1 cellular context compared by ENCODE assay signal in genomic region chr20:58981564-58982364, GRCh38.
TF ChIP-seq lines count a peak whose summit lies in the region.

No MANE protein-coding gene starts in this region.

TF ChIP-seq in HepG2, 621 proteins besides CTCF, POLR2A, EP300 and RAD21 (continued from another document and continues in another):
- TF ChIP-seq UBTF (CRISPR knock-in tag; IDR thresholded peaks at IDR 0.05) (peak; percentile 17), ZNF567 (CRISPR knock-in tag; IDR thresholded peaks at IDR 0.05; ENCODE audit: borderline replicate concordance) (no peak), KDM6A (CRISPR knock-in tag; IDR thresholded peaks at IDR 0.05; ENCODE audit: low read depth) (no peak), TCF12 (IDR thresholded peaks at IDR 0.05) (no peak), TCF12 (CRISPR knock-in tag; IDR thresholded peaks at IDR 0.05) (no peak), ZNF430 (CRISPR knock-in tag; IDR thresholded peaks at IDR 0.05) (peak; percentile 82; the same call in 1 of the 2 replicates), GABPB1 (CRISPR knock-in tag; IDR thresholded peaks at IDR 0.05) (no peak), NR2F6 (IDR thresholded peaks at IDR 0.05) (no peak), NR2F6 (CRISPR knock-in tag; IDR thresholded peaks at IDR 0.05) (no peak), DR1 (CRISPR knock-in tag; IDR thresholded peaks at IDR 0.05) (no peak), THAP7 (CRISPR knock-in tag; IDR thresholded peaks at IDR 0.05) (0 out of 2 replicates have a peak, but pooled peaks have one; percentile 13), IRF2 (CRISPR knock-in tag; IDR thresholded peaks at IDR 0.05) (no peak), ZNF597 (CRISPR knock-in tag; IDR thresholded peaks at IDR 0.05) (no peak), RBFOX2 (IDR thresholded peaks at IDR 0.05; ENCODE audit: low read depth, low read length) (peak; percentile 30), POGK (CRISPR knock-in tag; conservative IDR thresholded peaks at IDR 0.05) (0 out of 2 replicates have a peak, but pooled peaks have one; percentile 54), PCBP1 (IDR thresholded peaks at IDR 0.05; ENCODE audit: borderline replicate concordance, low read depth, low read length) (no peak), IRF9 (CRISPR knock-in tag; IDR thresholded peaks at IDR 0.05; ENCODE audit: borderline replicate concordance) (no peak), CHCHD3 (CRISPR knock-in tag; IDR thresholded peaks at IDR 0.05) (no peak), ZNF775 (CRISPR knock-in tag; IDR thresholded peaks at IDR 0.05; ENCODE audit: borderline replicate concordance) (no peak), DPF2 (CRISPR knock-in tag; IDR thresholded peaks at IDR 0.05; ENCODE audit: borderline replicate concordance, low read depth) (0 out of 2 replicates have a peak, but pooled peaks have one; percentile 16), TAF1 (CRISPR knock-in tag; IDR thresholded peaks at IDR 0.05) (no peak), SRY (CRISPR knock-in tag; IDR thresholded peaks at IDR 0.05) (no peak), SRSF9 (IDR thresholded peaks at IDR 0.05; ENCODE audit: borderline replicate concordance, insufficient read depth, low read depth, low read length, poor library complexity, severe bottlenecking) (no peak), ZNF639 (CRISPR knock-in tag; conservative IDR thresholded peaks at IDR 0.05) (no peak), SAFB2 (CRISPR knock-in tag; IDR thresholded peaks at IDR 0.05; ENCODE audit: borderline replicate concordance, low read depth) (no peak), SMARCE1 (IDR thresholded peaks at IDR 0.05; ENCODE audit: borderline replicate concordance) (no peak), KAT8 (CRISPR knock-in tag; IDR thresholded peaks at IDR 0.05) (no peak), HOXD1 (CRISPR knock-in tag; IDR thresholded peaks at IDR 0.05) (no peak), ZNF317 (CRISPR knock-in tag; IDR thresholded peaks at IDR 0.05) (0 out of 2 replicates have a peak, but pooled peaks have one; percentile 19), SOX13 (IDR thresholded peaks at IDR 0.05) (no peak), SOX13 (CRISPR knock-in tag; conservative IDR thresholded peaks at IDR 0.05 in 1 of 2, IDR thresholded peaks at IDR 0.05 in 1 of 2) (no peak), PHF20 (CRISPR knock-in tag; IDR thresholded peaks at IDR 0.05) (0 out of 2 replicates have a peak, but pooled peaks have one; percentile 5), ZNF558 (CRISPR knock-in tag; IDR thresholded peaks at IDR 0.05; ENCODE audit: borderline replicate concordance) (no peak), TFDP1 (CRISPR knock-in tag; IDR thresholded peaks at IDR 0.05; ENCODE audit: borderline replicate concordance) (no peak), STAG1 (CRISPR knock-in tag; IDR thresholded peaks at IDR 0.05) (0 out of 2 replicates have a peak, but pooled peaks have one; percentile 4), ZBTB14 (CRISPR knock-in tag; IDR thresholded peaks at IDR 0.05) (no peak), FOXC1 (CRISPR knock-in tag; IDR thresholded peaks at IDR 0.05; ENCODE audit: borderline replicate concordance) (peak; percentile 53; the same call in 1 of the 2 replicates), TGIF2 (CRISPR knock-in tag; IDR thresholded peaks at IDR 0.05) (0 out of 2 replicates have a peak, but pooled peaks have one; percentile 51), ZNF605 (CRISPR knock-in tag; IDR thresholded peaks at IDR 0.05) (peak; percentile 75; the same call in 1 of the 2 replicates), ZNF3 (CRISPR knock-in tag; IDR thresholded peaks at IDR 0.05) (no peak), NAIF1 (CRISPR knock-in tag; IDR thresholded peaks at IDR 0.05; ENCODE audit: borderline replicate concordance) (no peak), ZNF589 (CRISPR knock-in tag; conservative IDR thresholded peaks at IDR 0.05) (no peak), TCF7 (IDR thresholded peaks at IDR 0.05; ENCODE audit: low read depth) (no peak), ZNF335 (CRISPR knock-in tag; IDR thresholded peaks at IDR 0.05) (peak; percentile 42; the same call in 1 of the 2 replicates), ZFP1 (CRISPR knock-in tag; IDR thresholded peaks at IDR 0.05) (no peak), ARID4A (CRISPR knock-in tag; IDR thresholded peaks at IDR 0.05; ENCODE audit: borderline replicate concordance) (peak; percentile 49; the same call in 1 of the 2 replicates), CC2D1A (CRISPR knock-in tag; IDR thresholded peaks at IDR 0.05) (0 out of 2 replicates have a peak, but pooled peaks have one; percentile 9), RBAK (CRISPR knock-in tag; IDR thresholded peaks at IDR 0.05) (no peak), MTF1 (CRISPR knock-in tag; IDR thresholded peaks at IDR 0.05) (0 out of 2 replicates have a peak, but pooled peaks have one; percentile 48), SALL1 (CRISPR knock-in tag; IDR thresholded peaks at IDR 0.05) (no peak; the same call in 1 of the 2 replicates), BRCA1 (CRISPR knock-in tag; IDR thresholded peaks at IDR 0.05) (0 out of 2 replicates have a peak, but pooled peaks have one; percentile 37), ZNF720 (CRISPR knock-in tag; IDR thresholded peaks at IDR 0.05) (no peak), YEATS2 (CRISPR knock-in tag; IDR thresholded peaks at IDR 0.05; ENCODE audit: borderline replicate concordance) (no peak), ZNF510 (CRISPR knock-in tag; IDR thresholded peaks at IDR 0.05; ENCODE audit: low read depth) (no peak), KMT2A (CRISPR knock-in tag; IDR thresholded peaks at IDR 0.05) (peak; percentile 19; the same call in 1 of the 2 replicates), ARNTL (CRISPR knock-in tag; IDR thresholded peaks at IDR 0.05) (no peak), ZNF562 (CRISPR knock-in tag; IDR thresholded peaks at IDR 0.05; ENCODE audit: borderline replicate concordance) (no peak), KDM5B (CRISPR knock-in tag; IDR thresholded peaks at IDR 0.05; ENCODE audit: borderline replicate concordance) (no peak), TOPORS (CRISPR knock-in tag; IDR thresholded peaks at IDR 0.05) (no peak), ZNF616 (CRISPR knock-in tag; IDR thresholded peaks at IDR 0.05; ENCODE audit: low read depth) (0 out of 2 replicates have a peak, but pooled peaks have one; percentile 16), ZNF569 (CRISPR knock-in tag; IDR thresholded peaks at IDR 0.05; ENCODE audit: borderline replicate concordance) (0 out of 2 replicates have a peak, but pooled peaks have one; percentile 27), GLI4 (CRISPR knock-in tag; IDR thresholded peaks at IDR 0.05; ENCODE audit: borderline replicate concordance) (0 out of 2 replicates have a peak, but pooled peaks have one; percentile 61)
